ENCODE assay signal across 1 cellular context in genomic region chr16:3144331-3144881, GRCh38.
TF ChIP-seq lines count a peak whose summit lies in the region.

No MANE protein-coding gene starts in this region.

TF ChIP-seq in HepG2, 621 proteins besides CTCF, POLR2A, EP300 and RAD21 (continued from another document):
- no peak for TF ChIP-seq NFAT5 (CRISPR knock-in tag; IDR thresholded peaks at IDR 0.05)
- TF ChIP-seq CREM (IDR thresholded peaks at IDR 0.05), result 0 out of 2 replicates have a peak, but pooled peaks have one; percentile 3
- TF ChIP-seq CREM (CRISPR knock-in tag; IDR thresholded peaks at IDR 0.05), result no peak
- no peak for TF ChIP-seq BRD4 (CRISPR knock-in tag; IDR thresholded peaks at IDR 0.05)
- TF ChIP-seq MLXIP (CRISPR knock-in tag; IDR thresholded peaks at IDR 0.05; ENCODE audit: borderline replicate concordance), result no peak
- TF ChIP-seq HNF4A (CRISPR knock-in tag; IDR thresholded peaks at IDR 0.05), result no peak
- TF ChIP-seq ZSCAN31 (CRISPR knock-in tag; IDR thresholded peaks at IDR 0.05; ENCODE audit: low read depth), result no peak
- TF ChIP-seq, protein P1, sequence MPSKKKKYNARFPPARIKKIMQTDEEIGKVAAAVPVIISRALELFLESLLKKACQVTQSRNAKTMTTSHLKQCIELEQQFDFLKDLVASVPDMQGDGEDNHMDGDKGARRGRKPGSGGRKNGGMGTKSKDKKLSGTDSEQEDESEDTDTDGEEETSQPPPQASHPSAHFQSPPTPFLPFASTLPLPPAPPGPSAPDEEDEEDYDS (CRISPR knock-in tag; IDR thresholded peaks at IDR 0.05), result 0 out of 2 replicates have a peak, but pooled peaks have one; percentile 6
- TF ChIP-seq TCF7L2 (IDR thresholded peaks at IDR 0.05; ENCODE audit: low read depth, low read length), result no peak
- TF ChIP-seq, protein P2, sequence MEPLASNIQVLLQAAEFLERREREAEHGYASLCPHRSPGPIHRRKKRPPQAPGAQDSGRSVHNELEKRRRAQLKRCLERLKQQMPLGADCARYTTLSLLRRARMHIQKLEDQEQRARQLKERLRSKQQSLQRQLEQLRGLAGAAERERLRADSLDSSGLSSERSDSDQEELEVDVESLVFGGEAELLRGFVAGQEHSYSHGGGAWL (CRISPR knock-in tag; IDR thresholded peaks at IDR 0.05), result 0 out of 2 replicates have a peak, but pooled peaks have one; percentile 14
- no peak for TF ChIP-seq ZBTB38 (CRISPR knock-in tag; IDR thresholded peaks at IDR 0.05)
- no peak for TF ChIP-seq AFF4 (CRISPR knock-in tag; IDR thresholded peaks at IDR 0.05)
- TF ChIP-seq FOXP4 (CRISPR knock-in tag; IDR thresholded peaks at IDR 0.05), result no peak
- no peak for TF ChIP-seq SOX13 (IDR thresholded peaks at IDR 0.05)
- no peak for TF ChIP-seq SOX13 (CRISPR knock-in tag; conservative IDR thresholded peaks at IDR 0.05 in 1 of 2, IDR thresholded peaks at IDR 0.05 in 1 of 2)
- no peak for TF ChIP-seq ZNF335 (CRISPR knock-in tag; IDR thresholded peaks at IDR 0.05)
- no peak for TF ChIP-seq ZFP37 (CRISPR knock-in tag; IDR thresholded peaks at IDR 0.05; ENCODE audit: borderline replicate concordance)
